In the genomic region with DNA sequence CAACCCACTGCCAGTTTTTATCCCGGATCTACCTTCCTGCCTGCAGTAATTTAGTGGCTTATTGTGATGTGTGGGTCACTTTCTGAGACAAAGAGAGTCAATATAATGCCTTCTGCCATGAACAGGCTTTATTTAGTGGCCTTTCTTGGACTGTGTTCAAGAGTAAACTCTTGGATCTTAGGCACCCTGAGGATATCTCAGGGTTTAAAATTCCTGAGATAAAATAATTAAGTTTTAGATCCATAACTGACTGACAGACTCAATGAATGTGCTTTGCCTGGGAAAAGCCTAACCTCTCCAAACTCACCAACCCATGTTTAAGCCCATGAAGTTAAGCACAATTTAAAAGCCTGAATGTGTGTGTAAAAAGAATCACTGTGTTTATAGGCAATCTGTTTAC, we compare ENCODE assay signal across 3 cellular contexts.
TF ChIP-seq lines count a peak whose summit lies in the region.

No MANE protein-coding gene starts in this region.

TF ChIP-seq in SK-N-SH treated with all-trans-retinoic acid at 6 μM for 48 hours, 23 proteins besides CTCF, POLR2A, EP300 and RAD21:
- TF ChIP-seq CREB5 (CRISPR knock-in tag; IDR thresholded peaks at IDR 0.05; ENCODE audit: low read depth), result 0 out of 2 replicates have a peak, but pooled peaks have one; percentile 12
- TF ChIP-seq ARNTL (CRISPR knock-in tag; IDR thresholded peaks at IDR 0.05; ENCODE audit: borderline replicate concordance, low read depth), result no peak
- TF ChIP-seq GLIS3 (CRISPR knock-in tag; IDR thresholded peaks at IDR 0.05), result no peak
- no peak for TF ChIP-seq BACH2 (CRISPR knock-in tag; IDR thresholded peaks at IDR 0.05; ENCODE audit: borderline replicate concordance)
- TF ChIP-seq ZNF565 (CRISPR knock-in tag; conservative IDR thresholded peaks at IDR 0.05; ENCODE audit: low read depth), result no peak
- no peak for TF ChIP-seq ZC3H10 (CRISPR knock-in tag; IDR thresholded peaks at IDR 0.05)
- peak; percentile 71 for TF ChIP-seq ISL1 (CRISPR knock-in tag; IDR thresholded peaks at IDR 0.05)
- peak; percentile 63; the same call in 1 of the 2 replicates for TF ChIP-seq TSHZ2 (CRISPR knock-in tag; IDR thresholded peaks at IDR 0.05)
- TF ChIP-seq ZNF70 (CRISPR knock-in tag; IDR thresholded peaks at IDR 0.05), result no peak
- TF ChIP-seq PPARA (CRISPR knock-in tag; IDR thresholded peaks at IDR 0.05; ENCODE audit: borderline replicate concordance), result no peak
- TF ChIP-seq TOX (CRISPR knock-in tag; IDR thresholded peaks at IDR 0.05; ENCODE audit: borderline replicate concordance), result no peak
- no peak for TF ChIP-seq SNAI2 (CRISPR knock-in tag; IDR thresholded peaks at IDR 0.05)
- TF ChIP-seq OSR1 (CRISPR knock-in tag; IDR thresholded peaks at IDR 0.05), result no peak
- no peak for TF ChIP-seq ZNF8 (CRISPR knock-in tag; IDR thresholded peaks at IDR 0.05)

TF ChIP-seq in SK-N-SH, 30 proteins besides CTCF, POLR2A, EP300 and RAD21 (continued from another document):
- no peak for TF ChIP-seq ZBTB33 (IDR thresholded peaks at IDR 0.05; ENCODE audit: borderline replicate concordance, low read depth)
- TF ChIP-seq, protein P1, sequence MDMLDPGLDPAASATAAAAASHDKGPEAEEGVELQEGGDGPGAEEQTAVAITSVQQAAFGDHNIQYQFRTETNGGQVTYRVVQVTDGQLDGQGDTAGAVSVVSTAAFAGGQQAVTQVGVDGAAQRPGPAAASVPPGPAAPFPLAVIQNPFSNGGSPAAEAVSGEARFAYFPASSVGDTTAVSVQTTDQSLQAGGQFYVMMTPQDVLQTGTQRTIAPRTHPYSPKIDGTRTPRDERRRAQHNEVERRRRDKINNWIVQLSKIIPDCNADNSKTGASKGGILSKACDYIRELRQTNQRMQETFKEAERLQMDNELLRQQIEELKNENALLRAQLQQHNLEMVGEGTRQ (IDR thresholded peaks at IDR 0.05; ENCODE audit: borderline replicate concordance, low read depth, low read length), result no peak
- TF ChIP-seq, protein P2, sequence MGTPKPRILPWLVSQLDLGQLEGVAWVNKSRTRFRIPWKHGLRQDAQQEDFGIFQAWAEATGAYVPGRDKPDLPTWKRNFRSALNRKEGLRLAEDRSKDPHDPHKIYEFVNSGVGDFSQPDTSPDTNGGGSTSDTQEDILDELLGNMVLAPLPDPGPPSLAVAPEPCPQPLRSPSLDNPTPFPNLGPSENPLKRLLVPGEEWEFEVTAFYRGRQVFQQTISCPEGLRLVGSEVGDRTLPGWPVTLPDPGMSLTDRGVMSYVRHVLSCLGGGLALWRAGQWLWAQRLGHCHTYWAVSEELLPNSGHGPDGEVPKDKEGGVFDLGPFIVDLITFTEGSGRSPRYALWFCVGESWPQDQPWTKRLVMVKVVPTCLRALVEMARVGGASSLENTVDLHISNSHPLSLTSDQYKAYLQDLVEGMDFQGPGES (IDR thresholded peaks at IDR 0.05; ENCODE audit: low read depth, low read length), result no peak
- no peak for TF ChIP-seq FOSL2 (IDR thresholded peaks at IDR 0.05; ENCODE audit: borderline replicate concordance, low read depth)
- no peak for TF ChIP-seq RFX5 (IDR thresholded peaks at IDR 0.05; ENCODE audit: low read length)
- TF ChIP-seq TEAD4 (IDR thresholded peaks at IDR 0.05; ENCODE audit: borderline replicate concordance, insufficient read depth), result no peak

TF ChIP-seq in neural cell, 6 proteins besides CTCF, POLR2A, EP300 and RAD21 (continued from another document):
- no peak for TF ChIP-seq REST (IDR thresholded peaks at IDR 0.05; ENCODE audit: borderline replicate concordance)
- TF ChIP-seq SMC3 (conservative IDR thresholded peaks at IDR 0.05; ENCODE audit: poor library complexity), result no peak
- no peak for TF ChIP-seq EZH2 (IDR thresholded peaks at IDR 0.05; ENCODE audit: borderline replicate concordance, insufficient read depth, low read length, poor library complexity, severe bottlenecking)
- TF ChIP-seq MXI1 (conservative IDR thresholded peaks at IDR 0.05; ENCODE audit: poor library complexity, severe bottlenecking), result no peak
- TF ChIP-seq TAF1 (IDR thresholded peaks at IDR 0.05; ENCODE audit: low read depth), result no peak
TF ChIP-seq in neural cell: peak in this region for 0.
